ENCODE assay signal across 24 cellular contexts in genomic region chr12:62270384-62270783, GRCh38. TPM values are rescaled to one million over a fixed set of nuclear protein-coding genes. Genes with fewer than 3 reads are reported as not detected.
A peak's percentile ranks its signal among the peaks of the same experiment; 100 is the strongest.
DNase-seq lines count a peak whose midpoint lies in the region; ATAC-seq and TF ChIP-seq lines count a peak whose summit lies in the region.
"Had no signal": no experiment of that assay in that cellular context is flagged by ENCODE, and none has a peak within 500 bp of the region (broad histone marks: within the 10 kb centered on the region; RNA-seq: fewer than 3 reads in every experiment).

No MANE protein-coding gene starts in this region.

- no peaks in the 10 kb centered on the region for H3K9me3 ChIP-seq in CD4-positive, alpha-beta memory T cell (ENCODE audit: control insufficient read depth in 1 of 2, low read length in 2 of 2)
- H3K9me3 ChIP-seq in naive thymus-derived CD4-positive, alpha-beta T cell (ENCODE audit: control insufficient read depth in 2 of 3, low read length in 3 of 3) = no peaks in the 10 kb centered on the region
- H3K9me3 ChIP-seq: adrenal gland, body of pancreas, mucosa of descending colon, right atrium auricular region, suprapubic skin had no signal

- H3K27me3 ChIP-seq in CD4-positive, alpha-beta memory T cell (ENCODE audit: insufficient read depth, low read length) = no peaks in the 10 kb centered on the region
- H3K27me3 ChIP-seq in naive thymus-derived CD4-positive, alpha-beta T cell (ENCODE audit: control insufficient read depth in 2 of 2, insufficient read depth in 2 of 2, low read length in 2 of 2) = no peaks in the 10 kb centered on the region
- H3K27me3 ChIP-seq: adrenal gland, body of pancreas, right atrium auricular region, suprapubic skin had no signal

- peaks cover 80% of the 10 kb centered on the region for H3K4me1 Mint-ChIP-seq in CD14-positive monocyte
- H3K4me1 Mint-ChIP-seq in CD4-positive, alpha-beta memory T cell = peaks cover 75 to 93% (median 85%) of the 10 kb centered on the region in 4 donors
- peaks cover 73% of the 10 kb centered on the region for H3K4me1 Mint-ChIP-seq in activated naive CD8-positive, alpha-beta T cell treated with anti-CD3 and anti-CD28 coated beads for 36 hours
- H3K4me1 Mint-ChIP-seq in naive thymus-derived CD4-positive, alpha-beta T cell = peaks cover 66 to 99% (median 93%) of the 10 kb centered on the region in 7 donors
- H3K4me1 Mint-ChIP-seq in stimulated activated memory B cell treated with anti-CD40 and anti-IgM and Interleukin-4, amounts not matched to agents 10 μg/mL and 1 μg/mL and 100 μg/mL, for 72 hours = peaks cover 85% of the 10 kb centered on the region

- DNase-seq in CD14-positive monocyte (ENCODE audit: low spot score) = no peak
- DNase-seq in CD4-positive, alpha-beta memory T cell = no peak
- no peak for DNase-seq in activated naive CD8-positive, alpha-beta T cell treated with anti-CD3 and anti-CD28 coated beads for 36 hours
- no peak for DNase-seq in naive thymus-derived CD4-positive, alpha-beta T cell
- DNase-seq in activated effector memory CD4-positive, alpha-beta T cell treated with anti-CD3 and anti-CD28 coated beads, Interleukin-2, amount 50 U/mL, for 16 hours = no peak
- DNase-seq in stimulated activated CD4-positive, alpha-beta T cell treated with anti-CD3 and anti-CD28 coated beads, Interleukin-2, amount 100 ng/mL, for 24 hours = no peak
- DNase-seq: activated CD4-positive, alpha-beta T cell treated with anti-CD3 and anti-CD28 coated beads, Interleukin-2, amount 10 ng/mL, durations not matched to agents 24 days and 14 days; adrenal gland; body of pancreas; GM23248; head of caudate nucleus; HFFc6; KG1; mucosa of descending colon; NCI-H446 treated with DMSO at 0.1 percent for 48 hours; NCI-H82; T-helper 2 cell had no signal

- H3K27ac Mint-ChIP-seq in CD14-positive monocyte = peak overlapping the region; percentile 15 to 85 (median 66)
- peak overlapping the region in 2 of 7 donors; percentile 8 to 33 for H3K27ac Mint-ChIP-seq in CD4-positive, alpha-beta memory T cell
- peak overlapping the region; percentile 12 for H3K27ac Mint-ChIP-seq in activated naive CD8-positive, alpha-beta T cell treated with anti-CD3 and anti-CD28 coated beads for 36 hours
- peak overlapping the region in 5 of 9 donors; percentile 9 to 75 (median 34) for H3K27ac Mint-ChIP-seq in naive thymus-derived CD4-positive, alpha-beta T cell
- no peak overlapping the region for H3K27ac Mint-ChIP-seq in stimulated activated memory B cell treated with anti-CD40 and anti-IgM and Interleukin-4, amounts not matched to agents 10 μg/mL and 1 μg/mL and 100 μg/mL, for 72 hours
- H3K27ac Mint-ChIP-seq: activated T-helper 2 cell treated with anti-CD3 and anti-CD28 coated beads, Interferon-gamma antibody, Interleukin-2, Interleukin-4, amounts not matched to agents 10 μg/mL and 5 μg/mL and 100 μg/mL, durations not matched to agents 14 hours and 24 hours and 36 hours; HFFc6 had no signal

- no peak overlapping the region for H3K4me3 ChIP-seq in CD4-positive, alpha-beta memory T cell (ENCODE audit: low read length in 2 of 2)
- no peak overlapping the region for H3K4me3 ChIP-seq in naive thymus-derived CD4-positive, alpha-beta T cell (ENCODE audit: low read length)
- H3K4me3 ChIP-seq: adrenal gland, body of pancreas, GM23248, lung, mucosa of descending colon, right atrium auricular region, suprapubic skin had no signal

- intact Hi-C loops in CD14-positive monocyte (cut with micrococcal nuclease) = no loop called here
- intact Hi-C loops in CD4-positive, alpha-beta memory T cell (cut with micrococcal nuclease) = loop anchor here (5.0 kb wide), 1 partner anchor 1507 kb away; the partner anchor contains the start of gene RXYLT1
- intact Hi-C loops in naive thymus-derived CD4-positive, alpha-beta T cell (cut with micrococcal nuclease) = loop anchor here in 1 of 2 donors (1.0 kb wide), 1 partner anchor 9 kb away; no protein-coding TSS in a partner anchor

- POLR2A ChIA-PET in CD4-positive, alpha-beta memory T cell (lab: Charles Lee; ENCODE audit: partially characterized antibody) = no interaction called here
- POLR2A ChIA-PET in naive thymus-derived CD4-positive, alpha-beta T cell (lab: Charles Lee) = no interaction called here

- no peak overlapping the region for H3K27ac ChIP-seq in CD4-positive, alpha-beta memory T cell (ENCODE audit: low read depth, low read length)
- no peak overlapping the region for H3K27ac ChIP-seq in naive thymus-derived CD4-positive, alpha-beta T cell (ENCODE audit: low read depth, low read length)
- H3K27ac ChIP-seq: body of pancreas, epithelial cell of prostate, GM23248, right atrium auricular region, suprapubic skin had no signal

- no peaks in the 10 kb centered on the region for H3K36me3 ChIP-seq in CD4-positive, alpha-beta memory T cell (ENCODE audit: insufficient read depth, low read length)
- H3K36me3 ChIP-seq in naive thymus-derived CD4-positive, alpha-beta T cell (ENCODE audit: control insufficient read depth in 2 of 3, insufficient read depth in 3 of 3, low read length in 3 of 3) = no peaks in the 10 kb centered on the region
- H3K36me3 ChIP-seq: adrenal gland, right atrium auricular region, suprapubic skin had no signal

- no peak overlapping the region for H3K4me3 Mint-ChIP-seq in CD14-positive monocyte
- H3K4me3 Mint-ChIP-seq in CD4-positive, alpha-beta memory T cell = peak overlapping the region; percentile 11 to 76 (median 54)
- H3K4me3 Mint-ChIP-seq in activated naive CD8-positive, alpha-beta T cell treated with anti-CD3 and anti-CD28 coated beads for 36 hours = no peak overlapping the region
- peak overlapping the region; percentile 9 to 90 (median 64) for H3K4me3 Mint-ChIP-seq in naive thymus-derived CD4-positive, alpha-beta T cell
- no peak overlapping the region for H3K4me3 Mint-ChIP-seq in stimulated activated memory B cell treated with anti-CD40 and anti-IgM and Interleukin-4, amounts not matched to agents 10 μg/mL and 1 μg/mL and 100 μg/mL, for 72 hours
- H3K4me3 Mint-ChIP-seq: HFFc6, neural crest cell had no signal

- H3K9me3 Mint-ChIP-seq in CD14-positive monocyte = no peaks in the 10 kb centered on the region
- no peaks in the 10 kb centered on the region for H3K9me3 Mint-ChIP-seq in CD4-positive, alpha-beta memory T cell
- no peaks in the 10 kb centered on the region for H3K9me3 Mint-ChIP-seq in activated naive CD8-positive, alpha-beta T cell treated with anti-CD3 and anti-CD28 coated beads for 36 hours
- peaks cover 0 to 4% (median 0%) of the 10 kb centered on the region in 11 donors for H3K9me3 Mint-ChIP-seq in naive thymus-derived CD4-positive, alpha-beta T cell
- no peaks in the 10 kb centered on the region for H3K9me3 Mint-ChIP-seq in stimulated activated memory B cell treated with anti-CD40 and anti-IgM and Interleukin-4, amounts not matched to agents 10 μg/mL and 1 μg/mL and 100 μg/mL, for 72 hours
- H3K9me3 Mint-ChIP-seq: activated CD4-positive, alpha-beta T cell treated with anti-CD3 and anti-CD28 coated beads, Interleukin-2, amount 10 ng/mL, durations not matched to agents 24 days and 14 days; activated T-helper 2 cell treated with anti-CD3 and anti-CD28 coated beads, Interferon-gamma antibody, Interleukin-2, Interleukin-4, amounts not matched to agents 10 μg/mL and 5 μg/mL and 100 μg/mL, durations not matched to agents 14 hours and 24 hours and 36 hours; HFFc6; neural crest cell had no signal

- ATAC-seq in naive thymus-derived CD4-positive, alpha-beta T cell = no peak
- ATAC-seq in stimulated activated memory B cell treated with anti-CD40 and anti-IgM and Interleukin-4, amounts not matched to agents 10 μg/mL and 1 μg/mL and 100 μg/mL, for 72 hours = no peak
- ATAC-seq: body of pancreas, mucosa of descending colon had no signal

- CTCF ChIA-PET in CD4-positive, alpha-beta memory T cell (lab: Charles Lee; ENCODE audit: partially characterized antibody) = no interaction called here
- CTCF ChIA-PET in naive thymus-derived CD4-positive, alpha-beta T cell (lab: Charles Lee) = no interaction called here

- peaks cover 6 to 24% of the 10 kb centered on the region in 2 donors for H3K36me3 Mint-ChIP-seq in CD14-positive monocyte
- peaks cover 0 to 9% of the 10 kb centered on the region in 2 donors for H3K36me3 Mint-ChIP-seq in CD4-positive, alpha-beta memory T cell
- H3K36me3 Mint-ChIP-seq in activated naive CD8-positive, alpha-beta T cell treated with anti-CD3 and anti-CD28 coated beads for 36 hours = peaks cover 29% of the 10 kb centered on the region
- H3K36me3 Mint-ChIP-seq in naive thymus-derived CD4-positive, alpha-beta T cell = peaks cover 0 to 18% (median 0%) of the 10 kb centered on the region in 5 donors
- H3K36me3 Mint-ChIP-seq in stimulated activated memory B cell treated with anti-CD40 and anti-IgM and Interleukin-4, amounts not matched to agents 10 μg/mL and 1 μg/mL and 100 μg/mL, for 72 hours = peaks cover 26% of the 10 kb centered on the region

- no peaks in the 10 kb centered on the region for H3K27me3 Mint-ChIP-seq in CD14-positive monocyte (ENCODE audit: low read depth in 3 of 3)
- no peaks in the 10 kb centered on the region for H3K27me3 Mint-ChIP-seq in CD4-positive, alpha-beta memory T cell
- no peaks in the 10 kb centered on the region for H3K27me3 Mint-ChIP-seq in activated naive CD8-positive, alpha-beta T cell treated with anti-CD3 and anti-CD28 coated beads for 36 hours
- no peaks in the 10 kb centered on the region for H3K27me3 Mint-ChIP-seq in naive thymus-derived CD4-positive, alpha-beta T cell
- H3K27me3 Mint-ChIP-seq in stimulated activated memory B cell treated with anti-CD40 and anti-IgM and Interleukin-4, amounts not matched to agents 10 μg/mL and 1 μg/mL and 100 μg/mL, for 72 hours = no peaks in the 10 kb centered on the region
- H3K27me3 Mint-ChIP-seq: activated CD4-positive, alpha-beta T cell treated with anti-CD3 and anti-CD28 coated beads, Interleukin-2, amount 10 ng/mL, durations not matched to agents 24 days and 14 days had no signal

- no peak for TF ChIP-seq CTCF in CD14-positive monocyte (IDR thresholded peaks at IDR 0.05)

- H3K4me1 ChIP-seq in CD4-positive, alpha-beta memory T cell (ENCODE audit: insufficient read depth, low read length) = peaks cover 99% of the 10 kb centered on the region
- peaks cover 50 to 52% of the 10 kb centered on the region in 2 donors for H3K4me1 ChIP-seq in naive thymus-derived CD4-positive, alpha-beta T cell (ENCODE audit: control insufficient read depth in 2 of 2, insufficient read depth in 2 of 2, low read length in 2 of 2)

RNA-seq across cellular contexts. Expression of gene USP15, which starts 10.2 kb away (rescaled TPM):
- polyA plus RNA-seq in CD14-positive monocyte = 100 to 1,000 TPM; 146 to 180 TPM
- 100 to 1,000 TPM; 150 to 156 TPM for total RNA-seq in CD4-positive, alpha-beta memory T cell
- polyA plus RNA-seq in CD4-positive, alpha-beta memory T cell = 10 to 100 TPM; 79.1 to 87.4 TPM
- 100 to 1,000 TPM; 118 to 137 TPM for total RNA-seq in activated naive CD8-positive, alpha-beta T cell treated with anti-CD3 and anti-CD28 coated beads for 36 hours
- total RNA-seq in naive thymus-derived CD4-positive, alpha-beta T cell = 100 to 1,000 TPM; 156 to 224 (median 180) TPM
- 100 to 1,000 TPM in 1 of 2 donors, 10 to 100 TPM in 1; 72.5 to 102 TPM for polyA plus RNA-seq in naive thymus-derived CD4-positive, alpha-beta T cell

Comparison
In these comparisons a context has a peak if more than half of its experiments do, and no peak if none do; other contexts are left out.
1. H3K4me3 Mint-ChIP-seq: peak in CD4-positive, alpha-beta memory T cell (8 of 8) and naive thymus-derived CD4-positive, alpha-beta T cell (10 of 10); none in CD14-positive monocyte (0 of 2), activated naive CD8-positive, alpha-beta T cell treated with anti-CD3 and anti-CD28 coated beads for 36 hours (single experiment) and stimulated activated memory B cell treated with anti-CD40 and anti-IgM and Interleukin-4, amounts not matched to agents 10 μg/mL and 1 μg/mL and 100 μg/mL, for 72 hours (single experiment).